Comparison of ENCODE assay signal across 10 cellular contexts in the genomic region with DNA sequence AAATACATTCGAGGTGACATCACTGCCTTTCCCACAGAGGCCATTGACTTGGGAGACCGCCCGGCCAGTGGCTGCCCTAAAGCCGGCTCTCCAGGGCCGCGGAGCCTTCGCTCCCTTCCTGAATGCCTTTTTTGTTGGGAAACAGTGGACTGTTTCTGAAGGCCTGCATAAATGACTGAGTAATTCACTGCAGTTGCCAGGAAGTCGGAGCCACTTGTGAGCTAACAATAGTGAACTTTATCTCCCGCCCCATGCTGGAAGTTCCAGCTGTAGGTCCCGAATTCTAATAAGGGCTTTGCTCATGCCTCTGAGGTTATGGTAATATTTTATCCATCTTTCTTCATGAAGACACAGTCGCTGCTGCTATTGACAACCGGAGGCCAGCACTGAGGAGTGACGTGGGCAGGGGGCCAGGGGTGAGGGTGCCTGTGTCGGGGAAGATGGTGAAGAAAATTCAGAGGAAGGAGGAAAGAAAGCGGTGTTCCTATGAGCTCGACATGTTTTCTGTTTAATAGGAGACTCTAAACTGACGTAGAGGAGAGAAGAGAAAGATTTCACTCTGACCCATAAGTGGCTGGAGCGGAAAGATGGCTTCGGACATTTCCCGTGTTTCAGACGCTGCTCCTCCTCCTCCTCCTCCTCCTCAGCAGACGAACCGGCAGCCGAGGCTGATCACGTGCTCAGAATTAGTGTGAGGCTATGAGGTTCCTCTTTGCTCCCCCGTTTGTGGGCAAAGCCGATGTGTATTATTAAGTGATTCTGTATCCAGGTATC.
A peak's percentile ranks its signal among the peaks of the same experiment; 100 is the strongest.
DNase-seq lines count a peak whose midpoint lies in the region; ATAC-seq, FAIRE-seq and TF ChIP-seq lines count a peak whose summit lies in the region.
"Had no signal": no experiment of that assay in that cellular context is flagged by ENCODE, and none has a peak within 500 bp of the region (broad histone marks: within the 10 kb centered on the region; RNA-seq: fewer than 3 reads in every experiment).

No MANE protein-coding gene starts in this region.

- POLR2A ChIA-PET in endothelial cell of umbilical vein (lab: Charles Lee): interaction anchor here (1.0 kb wide), 1 partner anchor 12 kb away, joined by 3 read pairs; no protein-coding TSS in a partner anchor
- POLR2A ChIA-PET in Caco-2 (lab: Charles Lee): no interaction called here

- TSS peak; percentile 11 for BruUV-seq in endothelial cell of umbilical vein (replicated peaks; lab: Mats Ljungman, UMichigan)
- no TSS peak for BruUV-seq in Caco-2 (replicated peaks; lab: Mats Ljungman, UMichigan)

- H3K27ac ChIP-seq in endothelial cell of umbilical vein (ENCODE audit: insufficient read depth, low read depth, low read length) (peak overlapping the region; percentile 66), skeletal muscle tissue (ENCODE audit: low read depth, low read length) (peak overlapping the region; percentile 87)

- no peak for TF ChIP-seq POLR2A in endothelial cell of umbilical vein (IDR thresholded peaks at IDR 0.05; ENCODE audit: low read depth, low read length)

- H3K27me3 ChIP-seq in endothelial cell of umbilical vein (ENCODE audit: control insufficient read depth in 2 of 2, insufficient read depth in 2 of 2, low read length in 2 of 2): no peaks in the 10 kb centered on the region
- no peaks in the 10 kb centered on the region for H3K27me3 ChIP-seq in skeletal muscle tissue (ENCODE audit: control insufficient read depth in 3 of 3, insufficient read depth in 3 of 3, low read length in 3 of 3)
- no peaks in the 10 kb centered on the region for H3K27me3 ChIP-seq in Caco-2 (replicated peaks; ENCODE audit: control insufficient read depth, insufficient read depth, low read length)

- CTCF ChIA-PET in endothelial cell of umbilical vein (lab: Charles Lee): interaction anchor here (0.8 to 2.8 kb wide), 4 partner anchors 12 to 24 kb away, joined by 4 to 13 read pairs (median 6); no protein-coding TSS in a partner anchor
- CTCF ChIA-PET in Caco-2 (lab: Charles Lee): no interaction called here

- H3K36me3 Mint-ChIP-seq in Caco-2 (ENCODE audit: insufficient read depth, unreplicated experiment): no peaks in the 10 kb centered on the region
- no peaks in the 10 kb centered on the region for H3K36me3 Mint-ChIP-seq in stimulated activated memory B cell treated with anti-CD40 and anti-IgM and Interleukin-4, amounts not matched to agents 10 μg/mL and 1 μg/mL and 100 μg/mL, for 72 hours

- H3K27me3 Mint-ChIP-seq in Caco-2 (ENCODE audit: insufficient read depth, unreplicated experiment): peaks cover 2% of the 10 kb centered on the region
- peaks cover 30% of the 10 kb centered on the region for H3K27me3 Mint-ChIP-seq in stimulated activated memory B cell treated with anti-CD40 and anti-IgM and Interleukin-4, amounts not matched to agents 10 μg/mL and 1 μg/mL and 100 μg/mL, for 72 hours

- intact Hi-C loops in endothelial cell of umbilical vein (cut with micrococcal nuclease): loop anchor here (1.0 kb wide), 2 partner anchors 13 to 16 kb away; no protein-coding TSS in a partner anchor
- intact Hi-C loops in Caco-2 (cut with micrococcal nuclease; ENCODE audit: unreplicated experiment): no loop called here

- H3K9ac ChIP-seq in endothelial cell of umbilical vein (replicated peaks; ENCODE audit: extremely low read depth, insufficient read depth, low read length) (peak overlapping the region; percentile 50), skeletal muscle tissue (ENCODE audit: low read depth in 1 of 3, low read length in 3 of 3) (peak overlapping the region; percentile 51 to 73 (median 68))

- dilution Hi-C loops in endothelial cell of umbilical vein (cut with MboI; ENCODE audit: extremely low pct_ligation_motif_present, low sequenced_read_pairs): no loop called here

- TF ChIP-seq CTCF in endothelial cell of umbilical vein (IDR thresholded peaks at IDR 0.05; ENCODE audit: extremely low read depth in 1 of 2, insufficient read depth in 1 of 2, low read depth in 1 of 2, low read length in 2 of 2): no peak
- TF ChIP-seq CTCF in Caco-2 (IDR thresholded peaks at IDR 0.05; ENCODE audit: insufficient read depth in 1 of 2, low read depth in 1 of 2, low read length in 1 of 2, severe bottlenecking in 1 of 2, unreplicated experiment in 1 of 2): no peak

- peaks cover 20% of the 10 kb centered on the region for H3K4me1 ChIP-seq in endothelial cell of umbilical vein (ENCODE audit: control insufficient read depth, extremely low read depth, insufficient read depth, low read length)
- peaks cover 8 to 16% (median 10%) of the 10 kb centered on the region in 3 donors for H3K4me1 ChIP-seq in skeletal muscle tissue (ENCODE audit: control insufficient read depth in 3 of 3, insufficient read depth in 3 of 3, low read length in 3 of 3)
- no peaks in the 10 kb centered on the region for H3K4me1 ChIP-seq in Caco-2

- H3K4me2 ChIP-seq in endothelial cell of umbilical vein (ENCODE audit: insufficient read depth, low read length): peak overlapping the region; percentile 28

- ATAC-seq in HG02610 (IDR thresholded peaks at IDR 0.05; ENCODE audit: unreplicated experiment): peak; percentile 33
- ATAC-seq in stimulated activated memory B cell treated with anti-CD40 and anti-IgM and Interleukin-4, amounts not matched to agents 10 μg/mL and 1 μg/mL and 100 μg/mL, for 72 hours: no peak
- ATAC-seq in stimulated activated naive CD8-positive, alpha-beta T cell treated with anti-CD3 and anti-CD28 coated beads, Interleukin-15, Interleukin-2, amounts not matched to agents 100 U/mL and 50 U/mL, for 24 hours: no peak
- ATAC-seq: Panc1 had no signal

- H3K4me3 Mint-ChIP-seq in Caco-2 (ENCODE audit: unreplicated experiment): no peak overlapping the region
- no peak overlapping the region for H3K4me3 Mint-ChIP-seq in stimulated activated memory B cell treated with anti-CD40 and anti-IgM and Interleukin-4, amounts not matched to agents 10 μg/mL and 1 μg/mL and 100 μg/mL, for 72 hours

- H3K36me3 ChIP-seq in endothelial cell of umbilical vein (ENCODE audit: control insufficient read depth in 2 of 2, extremely low read depth in 1 of 2, insufficient read depth in 2 of 2, low read length in 2 of 2) (no peaks in the 10 kb centered on the region), skeletal muscle tissue (ENCODE audit: control insufficient read depth in 3 of 3, insufficient read depth in 3 of 3, low read length in 3 of 3) (no peaks in the 10 kb centered on the region), Caco-2 (ENCODE audit: control insufficient read depth, insufficient read depth, low read length) (no peaks in the 10 kb centered on the region)

- H3K27ac Mint-ChIP-seq in Caco-2 (ENCODE audit: unreplicated experiment): no peak overlapping the region
- no peak overlapping the region for H3K27ac Mint-ChIP-seq in stimulated activated memory B cell treated with anti-CD40 and anti-IgM and Interleukin-4, amounts not matched to agents 10 μg/mL and 1 μg/mL and 100 μg/mL, for 72 hours

- no peak overlapping the region for H3K4me3 ChIP-seq in endothelial cell of umbilical vein (replicated peaks in 1 of 3; ENCODE audit: insufficient read depth in 1 of 3, low read depth in 1 of 3, low read length in 3 of 3)
- peak overlapping the region; percentile 35 to 54 (median 48) for H3K4me3 ChIP-seq in skeletal muscle tissue (ENCODE audit: low read length in 3 of 3)
- H3K4me3 ChIP-seq in Caco-2 (ENCODE audit: low read depth, low read length): no peak overlapping the region

- DNase-seq in endothelial cell of umbilical vein (ENCODE audit: low read depth, low spot score) (peak; percentile 81), medulla oblongata (ENCODE audit: extremely low spot score) (peak; percentile 99), Caco-2 (no peak), DMS 273 (lab: John Stamatoyannopoulos, UW; ENCODE audit: unreplicated experiment) (no peak)
- DNase-seq in stimulated activated naive CD8-positive, alpha-beta T cell treated with anti-CD3 and anti-CD28 coated beads, Interleukin-15, Interleukin-2, amounts not matched to agents 100 U/mL and 50 U/mL, for 24 hours: no peak
- DNase-seq: Karpas-422 had no signal

- H3K9me3 ChIP-seq in endothelial cell of umbilical vein (replicated peaks; ENCODE audit: control insufficient read depth, insufficient read depth, low read length): no peaks in the 10 kb centered on the region
- no peaks in the 10 kb centered on the region for H3K9me3 ChIP-seq in skeletal muscle tissue (ENCODE audit: control insufficient read depth in 3 of 3, low read length in 3 of 3)
- no peaks in the 10 kb centered on the region for H3K9me3 ChIP-seq in Caco-2

- no peaks in the 10 kb centered on the region for H4K20me1 ChIP-seq in endothelial cell of umbilical vein (replicated peaks; ENCODE audit: control insufficient read depth, extremely low read depth, insufficient read depth, low read length)

- H2AFZ ChIP-seq in endothelial cell of umbilical vein (ENCODE audit: low read depth, low read length): peak overlapping the region; percentile 64

- H3K4me1 Mint-ChIP-seq in Caco-2 (ENCODE audit: low read depth, unreplicated experiment): no peaks in the 10 kb centered on the region
- no peaks in the 10 kb centered on the region for H3K4me1 Mint-ChIP-seq in stimulated activated memory B cell treated with anti-CD40 and anti-IgM and Interleukin-4, amounts not matched to agents 10 μg/mL and 1 μg/mL and 100 μg/mL, for 72 hours

- H3K9me3 Mint-ChIP-seq in Caco-2 (ENCODE audit: unreplicated experiment): no peaks in the 10 kb centered on the region
- no peaks in the 10 kb centered on the region for H3K9me3 Mint-ChIP-seq in stimulated activated memory B cell treated with anti-CD40 and anti-IgM and Interleukin-4, amounts not matched to agents 10 μg/mL and 1 μg/mL and 100 μg/mL, for 72 hours

- peak; percentile 76 for FAIRE-seq in endothelial cell of umbilical vein (lab: Jason Lieb, UNC)

- no peaks in the 10 kb centered on the region for H3K9me1 ChIP-seq in endothelial cell of umbilical vein (replicated peaks; ENCODE audit: control insufficient read depth, extremely low read depth, insufficient read depth, low read length)

- H3K79me2 ChIP-seq in endothelial cell of umbilical vein (ENCODE audit: control insufficient read depth, insufficient read depth, low read length): no peaks in the 10 kb centered on the region

TF ChIP-seq in endothelial cell of umbilical vein, 7 proteins besides CTCF, POLR2A, EP300 and RAD21 (continues in another document):
- TF ChIP-seq, protein P1, sequence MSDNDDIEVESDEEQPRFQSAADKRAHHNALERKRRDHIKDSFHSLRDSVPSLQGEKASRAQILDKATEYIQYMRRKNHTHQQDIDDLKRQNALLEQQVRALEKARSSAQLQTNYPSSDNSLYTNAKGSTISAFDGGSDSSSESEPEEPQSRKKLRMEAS (IDR thresholded peaks at IDR 0.05; ENCODE audit: insufficient read depth, insufficient read length): no peak
- TF ChIP-seq EZH2 (IDR thresholded peaks at IDR 0.05; ENCODE audit: borderline replicate concordance, low read depth, low read length, severe bottlenecking): no peak
- TF ChIP-seq FOS (IDR thresholded peaks at IDR 0.05; ENCODE audit: borderline replicate concordance, insufficient read depth, low read length): peak; percentile 13
- TF ChIP-seq MYC (IDR thresholded peaks at IDR 0.05; ENCODE audit: low read depth, low read length): no peak
- no peak for TF ChIP-seq POLR2AphosphoS5 (IDR thresholded peaks at IDR 0.05; ENCODE audit: insufficient read depth, low read depth, low read length)
- TF ChIP-seq GATA2 (IDR thresholded peaks at IDR 0.05; ENCODE audit: insufficient read depth, insufficient read length, low read depth, low read length): no peak

Comparison
In these comparisons a context has a peak if more than half of its experiments do, and no peak if none do; other contexts are left out.
1. DNase-seq: peak in endothelial cell of umbilical vein (single experiment) and medulla oblongata (single experiment); none in Caco-2 (0 of 2), stimulated activated naive CD8-positive, alpha-beta T cell treated with anti-CD3 and anti-CD28 coated beads, Interleukin-15, Interleukin-2, amounts not matched to agents 100 U/mL and 50 U/mL, for 24 hours (single experiment) and DMS 273 (single experiment).
2. H3K4me3 ChIP-seq: peak in skeletal muscle tissue (3 of 3); none in endothelial cell of umbilical vein (0 of 3) and Caco-2 (single experiment).